ENCODE assay signal across 17 cellular contexts in the genomic region with DNA sequence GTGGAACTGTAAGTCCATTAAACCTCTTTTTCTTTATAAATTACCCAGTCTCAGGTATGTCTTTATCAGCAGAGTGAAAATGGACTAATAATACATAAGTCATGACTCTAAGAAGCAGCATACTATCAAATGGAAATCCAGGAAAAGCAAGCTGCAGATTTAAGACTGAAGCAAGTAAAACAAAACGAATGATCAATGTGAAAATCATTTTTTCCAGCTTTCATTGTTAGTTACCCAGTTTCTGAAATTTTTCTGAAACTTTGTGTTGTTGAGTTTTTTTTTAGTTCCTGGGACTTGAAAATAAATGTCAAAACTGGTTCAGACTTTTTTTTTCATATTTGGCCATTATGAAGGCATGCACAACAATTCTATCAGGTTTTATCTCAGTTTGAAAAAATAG.
"Had no signal": no experiment of that assay in that cellular context is flagged by ENCODE, and none has a peak within 500 bp of the region (broad histone marks: within the 10 kb centered on the region; RNA-seq: fewer than 3 reads in every experiment).

No MANE protein-coding gene starts in this region.

- H3K36me3 Mint-ChIP-seq: stimulated activated naive B cell treated with anti-CD40 and anti-IgM and Interleukin-4, amounts not matched to agents 10 μg/mL and 1 μg/mL and 100 μg/mL, for 72 hours; type B pancreatic cell had no signal

- H3K4me1 ChIP-seq: spleen, thyroid gland had no signal

- H3K36me3 ChIP-seq: spleen, thyroid gland had no signal

- DNase-seq: effector CD8-positive, alpha-beta T cell; foreskin melanocyte; head of caudate nucleus; kidney glomerular epithelial cell; mammary epithelial cell; posterior cingulate gyrus; spleen; stimulated activated CD4-positive, alpha-beta T cell treated with anti-CD3 and anti-CD28 coated beads, Interleukin-2, amount 100 ng/mL, for 24 hours; stimulated activated CD4-positive, alpha-beta T cell treated with anti-CD3 and anti-CD28 coated beads, Interleukin-4, amount 100 ng/mL, for 4 hours; stimulated activated naive B cell treated with anti-CD40 and anti-IgM and Interleukin-4, amounts not matched to agents 10 μg/mL and 1 μg/mL and 100 μg/mL, for 72 hours; stimulated activated naive CD8-positive, alpha-beta T cell treated with anti-CD3 and anti-CD28 coated beads, Interleukin-15, amount 100 ng/mL, for 72 hours; thyroid gland had no signal

- H3K4me3 Mint-ChIP-seq: naive thymus-derived CD8-positive, alpha-beta T cell; neural crest cell; stimulated activated naive B cell treated with anti-CD40 and anti-IgM and Interleukin-4, amounts not matched to agents 10 μg/mL and 1 μg/mL and 100 μg/mL, for 72 hours; stimulated activated naive CD8-positive, alpha-beta T cell treated with anti-CD3 and anti-CD28 coated beads, Interleukin-15, amount 100 ng/mL, for 72 hours; type B pancreatic cell had no signal

- H3K4me1 Mint-ChIP-seq: naive thymus-derived CD8-positive, alpha-beta T cell; stimulated activated naive B cell treated with anti-CD40 and anti-IgM and Interleukin-4, amounts not matched to agents 10 μg/mL and 1 μg/mL and 100 μg/mL, for 72 hours; stimulated activated naive CD8-positive, alpha-beta T cell treated with anti-CD3 and anti-CD28 coated beads, Interleukin-15, amount 100 ng/mL, for 72 hours had no signal

- H3K27ac ChIP-seq: coronary artery, hepatocyte, spleen, thyroid gland had no signal

- H3K4me3 ChIP-seq: coronary artery, hepatocyte, spleen, thyroid gland had no signal

- H3K27me3 ChIP-seq: hepatocyte, spleen, thyroid gland had no signal

- H3K9me3 ChIP-seq: spleen, thyroid gland had no signal

- H3K27me3 Mint-ChIP-seq: naive thymus-derived CD8-positive, alpha-beta T cell; stimulated activated naive CD8-positive, alpha-beta T cell treated with anti-CD3 and anti-CD28 coated beads, Interleukin-15, amount 100 ng/mL, for 72 hours; type B pancreatic cell had no signal

- ATAC-seq: naive thymus-derived CD8-positive, alpha-beta T cell; stimulated activated naive B cell treated with anti-CD40 and anti-IgM and Interleukin-4, amounts not matched to agents 10 μg/mL and 1 μg/mL and 100 μg/mL, for 72 hours; stimulated activated naive CD8-positive, alpha-beta T cell treated with anti-CD3 and anti-CD28 coated beads, Interleukin-15, amount 100 ng/mL, for 72 hours had no signal

- H3K27ac Mint-ChIP-seq: naive thymus-derived CD8-positive, alpha-beta T cell; stimulated activated naive B cell treated with anti-CD40 and anti-IgM and Interleukin-4, amounts not matched to agents 10 μg/mL and 1 μg/mL and 100 μg/mL, for 72 hours; stimulated activated naive CD8-positive, alpha-beta T cell treated with anti-CD3 and anti-CD28 coated beads, Interleukin-15, amount 100 ng/mL, for 72 hours; type B pancreatic cell had no signal
